7 cellular contexts compared by ENCODE assay signal in the genomic region with DNA sequence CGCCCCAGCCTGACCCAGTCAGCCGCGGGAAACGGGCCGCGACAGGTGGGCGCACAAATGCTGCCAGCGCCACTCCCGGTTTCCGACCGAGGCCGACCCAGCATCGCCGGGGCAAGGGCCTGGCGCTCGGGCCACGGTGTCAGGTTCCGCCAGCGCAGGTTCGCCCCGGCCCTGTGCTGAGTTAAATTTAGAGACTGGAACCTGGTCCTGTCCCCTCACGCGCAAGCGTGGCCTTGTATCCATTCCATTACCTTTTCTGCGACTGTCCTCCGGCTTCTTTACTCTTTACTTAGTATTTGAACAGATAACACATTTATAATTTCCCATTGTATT. TPM values are rescaled to one million over a fixed set of nuclear protein-coding genes. Genes with fewer than 3 reads are reported as not detected.
A peak's percentile ranks its signal among the peaks of the same experiment; 100 is the strongest.
DNase-seq lines count a peak whose midpoint lies in the region; ATAC-seq, FAIRE-seq and TF ChIP-seq lines count a peak whose summit lies in the region.
"Had no signal": no experiment of that assay in that cellular context is flagged by ENCODE, and none has a peak within 500 bp of the region (broad histone marks: within the 10 kb centered on the region; RNA-seq: fewer than 3 reads in every experiment).

No MANE protein-coding gene starts in this region.

- H3K9me3 ChIP-seq in A549 (no peaks in the 10 kb centered on the region), SU-DHL-6 (ENCODE audit: insufficient read depth, low read length) (no peaks in the 10 kb centered on the region), keratinocyte (ENCODE audit: control insufficient read depth, low read depth, low read length) (no peaks in the 10 kb centered on the region)

- H3K4me2 ChIP-seq in A549 (peak overlapping the region; percentile 91), SU-DHL-6 (ENCODE audit: low read depth, low read length, poor library complexity, severe bottlenecking) (peak overlapping the region; percentile 60), keratinocyte (ENCODE audit: control insufficient read depth, extremely low read depth, insufficient read depth, low read depth, low read length) (peak overlapping the region; percentile 83)

- TF ChIP-seq POLR2A in A549 (IDR thresholded peaks at IDR 0.05; ENCODE audit: low read length) = no peak

- TF ChIP-seq RAD21 in A549 (conservative IDR thresholded peaks at IDR 0.05 in 1 of 2, IDR thresholded peaks at IDR 0.05 in 1 of 2) = no peak

- CTCF ChIA-PET in A549 (lab: Yijun Ruan, JAX) = interaction anchor here (1.0 to 3.9 kb wide), 7 partner anchors 11 to 37 kb away, joined by 3 to 36 read pairs (median 9); a partner anchor contains a TSS

- TF ChIP-seq CTCF in A549 (IDR thresholded peaks at IDR 0.05) (no peak), SU-DHL-6 (IDR thresholded peaks at IDR 0.05; ENCODE audit: insufficient read depth, low read length, poor library complexity, severe bottlenecking) (no peak), keratinocyte (optimal IDR thresholded peaks at IDR 0.05 in 1 of 3, IDR thresholded peaks at IDR 0.05 in 1 of 3, conservative IDR thresholded peaks at IDR 0.05 in 1 of 3; ENCODE audit: extremely low read depth in 1 of 3, insufficient read depth in 2 of 3, low read length in 3 of 3) (no peak)

- TF ChIP-seq EP300 in A549 (IDR thresholded peaks at IDR 0.05) = no peak

- WGBS in A549 (ENCODE audit: missing lambda C conversion rate) = 16% methylated on average over 19 of the region's 26 CpGs

- no peak for DNase-seq in A549 (ENCODE audit: low read depth in 1 of 2, low spot score in 1 of 2)
- DNase-seq in keratinocyte (ENCODE audit: low read depth, low spot score) = no peak
- DNase-seq in AG20443 (ENCODE audit: low spot score) = no peak
- no peak for DNase-seq in HK-2 (ENCODE audit: unreplicated experiment)
- DNase-seq: SW 1271 had no signal

- ATAC-seq in A549 = peak; percentile 4 to 14; a peak in 5 of 6 replicates
- ATAC-seq in GM21528 (IDR thresholded peaks at IDR 0.05; ENCODE audit: low FRiP score, unreplicated experiment) = no peak

- peak overlapping the region; percentile 84 for H3K4me3 ChIP-seq in A549
- H3K4me3 ChIP-seq in SU-DHL-6 (ENCODE audit: insufficient read depth, low read length, poor library complexity, severe bottlenecking) = no peak overlapping the region
- peak overlapping the region; percentile 71 to 87 (median 85) for H3K4me3 ChIP-seq in keratinocyte (ENCODE audit: control insufficient read depth in 2 of 3, extremely low read depth in 1 of 3, insufficient read depth in 2 of 3, low read depth in 1 of 3, low read length in 3 of 3)

- FAIRE-seq in A549 (lab: Jason Lieb, UNC) (no peak), keratinocyte (lab: Jason Lieb, UNC) (no peak)

- H3K4me1 ChIP-seq in A549 (peaks cover 15% of the 10 kb centered on the region), keratinocyte (ENCODE audit: control insufficient read depth, extremely low read depth, insufficient read depth, low read length) (peaks cover 19% of the 10 kb centered on the region)

- H3K79me2 ChIP-seq in SU-DHL-6 (ENCODE audit: insufficient read depth, low read length) = no peaks in the 10 kb centered on the region
- H3K79me2 ChIP-seq in keratinocyte (ENCODE audit: control insufficient read depth, insufficient read depth, low read length) = peaks cover 4% of the 10 kb centered on the region

- H4K20me1 ChIP-seq in SU-DHL-6 (ENCODE audit: low read depth, low read length) (no peaks in the 10 kb centered on the region), keratinocyte (ENCODE audit: control insufficient read depth, extremely low read depth, insufficient read depth, low read length) (no peaks in the 10 kb centered on the region)

- no peaks in the 10 kb centered on the region for H3K9me2 ChIP-seq in SU-DHL-6 (replicated peaks; ENCODE audit: insufficient read depth, low read length)

- H3K36me3 ChIP-seq in SU-DHL-6 (ENCODE audit: low read length) (no peaks in the 10 kb centered on the region), keratinocyte (ENCODE audit: control insufficient read depth in 2 of 2, extremely low read depth in 1 of 2, insufficient read depth in 2 of 2, low read length in 2 of 2) (peaks cover 2 to 8% of the 10 kb centered on the region in 2 experiments)

- H3K27me3 ChIP-seq in SU-DHL-6 (ENCODE audit: low read length) (no peaks in the 10 kb centered on the region), keratinocyte (ENCODE audit: control insufficient read depth, extremely low read depth, insufficient read depth, low read length) (no peaks in the 10 kb centered on the region)

- no peaks in the 10 kb centered on the region for H3K9me1 ChIP-seq in keratinocyte (ENCODE audit: control insufficient read depth, extremely low read depth, insufficient read depth, low read length)

- H3K9ac ChIP-seq in SU-DHL-6 (ENCODE audit: low read length) = no peak overlapping the region
- peak overlapping the region; percentile 2 for H3K9ac ChIP-seq in keratinocyte (ENCODE audit: control insufficient read depth, extremely low read depth, insufficient read depth, low read length)

- POLR2A ChIA-PET in A549 (lab: Yijun Ruan, JAX) = interaction anchor here (1.0 to 6.7 kb wide), 5 partner anchors 15 to 32 kb away, joined by 4 to 159 read pairs (median 8); a partner anchor contains a TSS

- dilution Hi-C loops in keratinocyte (cut with MboI; ENCODE audit: extremely low pct_ligation_motif_present, low sequenced_read_pairs) = no loop called here

- H3K27ac ChIP-seq in A549 (peak overlapping the region; percentile 93 to 95), SU-DHL-6 (ENCODE audit: low read depth, low read length) (no peak overlapping the region), keratinocyte (ENCODE audit: control insufficient read depth, insufficient read depth, low read length) (no peak overlapping the region)

- H2AFZ ChIP-seq in SU-DHL-6 (ENCODE audit: low read depth, low read length, severe bottlenecking) = no peak overlapping the region
- peak overlapping the region; percentile 56 for H2AFZ ChIP-seq in keratinocyte (ENCODE audit: control insufficient read depth, low read length)

- H3F3A ChIP-seq in SU-DHL-6 (ENCODE audit: insufficient read depth) = peaks cover 7% of the 10 kb centered on the region

RNA-seq across cellular contexts. Expression of a gene that starts 0.4 kb away (rescaled TPM):
- 20.4 and 30.7 TPM in 2 replicates for polyA plus RNA-seq in A549 (2011; rRNA removed)
- polyA plus RNA-seq in A549 (2012; cell fraction: cytosol; rRNA removed) = 27.2 and 28.7 TPM in 2 replicates
- 20.4 and 25.4 TPM in 2 replicates for polyA plus RNA-seq in A549 (2012; cell fraction: nucleus; rRNA removed)
- polyA plus RNA-seq in A549 (2017; fragmentation: RNase III; extraction: RNeasy Plus Mini Kit Qiagen cat#74134 plus additional on column Dnase treatment) = 21.8 to 23.2 TPM (median 23.1 TPM) in 3 replicates
- polyA minus RNA-seq in A549 (2011; rRNA and poly(A)+ RNA removed) = 5.3 and 5.6 TPM in 2 replicates
- polyA plus RNA-seq in keratinocyte = 21.7 to 27.6 TPM (median 22.4 TPM) in 3 replicates
- 8.8 TPM for polyA plus RNA-seq in keratinocyte (2011; ENCODE audit: low read depth)
- polyA plus RNA-seq in keratinocyte (2011; cell fraction: cytosol; rRNA removed) = 20.1 and 22.0 TPM in 2 replicates
- polyA plus RNA-seq in keratinocyte (2011; cell fraction: nucleus; rRNA removed) = 28.5 and 29.7 TPM in 2 replicates
- polyA plus RNA-seq in keratinocyte (2012; ENCODE audit: low replicate concordance) = 16.7 and 25.6 TPM in 2 replicates
- polyA minus RNA-seq in keratinocyte = 7.2 to 10.6 TPM (median 8.1 TPM) in 3 replicates
- polyA minus RNA-seq in keratinocyte (2011; cell fraction: cytosol; rRNA and poly(A)+ RNA removed) = 15.7 TPM
- 7.7 and 9.9 TPM in 2 replicates for polyA minus RNA-seq in keratinocyte (2011; cell fraction: nucleus; rRNA and poly(A)+ RNA removed)

RNA-seq across cellular contexts. Expression of a gene that starts 17.7 kb away (rescaled TPM):
- polyA plus RNA-seq in A549 (2011; rRNA removed) (17.0 and 22.7 TPM in 2 replicates), A549 (2017; fragmentation: RNase III; extraction: RNeasy Plus Mini Kit Qiagen cat#74134 plus additional on column Dnase treatment) (29.7 to 35.0 TPM (median 32.5 TPM) in 3 replicates), keratinocyte (11.8 to 14.1 TPM (median 13.4 TPM) in 3 replicates)
- 21.6 and 22.2 TPM in 2 replicates for polyA plus RNA-seq in A549 (2012; cell fraction: cytosol; rRNA removed)
- polyA plus RNA-seq in A549 (2012; cell fraction: nucleus; rRNA removed) = 73.3 and 77.6 TPM in 2 replicates
- polyA minus RNA-seq in A549 (2011; rRNA and poly(A)+ RNA removed) = 10.5 and 11.3 TPM in 2 replicates
- 6.8 TPM for polyA plus RNA-seq in keratinocyte (2011; ENCODE audit: low read depth)
- 9.2 and 12.8 TPM in 2 replicates for polyA plus RNA-seq in keratinocyte (2011; cell fraction: cytosol; rRNA removed)
- 40.3 and 44.3 TPM in 2 replicates for polyA plus RNA-seq in keratinocyte (2011; cell fraction: nucleus; rRNA removed)
- polyA plus RNA-seq in keratinocyte (2012; ENCODE audit: low replicate concordance) = 12.2 and 19.8 TPM in 2 replicates
- polyA minus RNA-seq in keratinocyte = 5.2 to 10.3 TPM (median 5.3 TPM) in 3 replicates
- 12.5 TPM for polyA minus RNA-seq in keratinocyte (2011; cell fraction: cytosol; rRNA and poly(A)+ RNA removed)
- 11.0 and 11.1 TPM in 2 replicates for polyA minus RNA-seq in keratinocyte (2011; cell fraction: nucleus; rRNA and poly(A)+ RNA removed)

RNA-seq across cellular contexts. Expression of a gene that starts 38.3 kb away (rescaled TPM):
- polyA plus RNA-seq in A549 (2011; rRNA removed) (3,139 and 4,035 TPM in 2 replicates), A549 (2017; fragmentation: RNase III; extraction: RNeasy Plus Mini Kit Qiagen cat#74134 plus additional on column Dnase treatment) (2,466 to 2,717 TPM (median 2,590 TPM) in 3 replicates), keratinocyte (3,291 to 4,197 TPM (median 3,883 TPM) in 3 replicates)
- polyA plus RNA-seq in A549 (2012; cell fraction: cytosol; rRNA removed) = 4,808 and 5,207 TPM in 2 replicates
- 3,506 and 3,565 TPM in 2 replicates for polyA plus RNA-seq in A549 (2012; cell fraction: nucleus; rRNA removed)
- polyA minus RNA-seq in A549 (2011; rRNA and poly(A)+ RNA removed) = 6,906 and 9,556 TPM in 2 replicates
- polyA plus RNA-seq in keratinocyte (2011; ENCODE audit: low read depth) = 6,866 TPM
- polyA plus RNA-seq in keratinocyte (2011; cell fraction: cytosol; rRNA removed) = 3,208 and 4,094 TPM in 2 replicates
- polyA plus RNA-seq in keratinocyte (2011; cell fraction: nucleus; rRNA removed) = 1,292 and 1,405 TPM in 2 replicates
- polyA plus RNA-seq in keratinocyte (2012; ENCODE audit: low replicate concordance) = 2,997 and 3,266 TPM in 2 replicates
- 6,396 to 10,268 TPM (median 9,173 TPM) in 3 replicates for polyA minus RNA-seq in keratinocyte
- 5,229 TPM for polyA minus RNA-seq in keratinocyte (2011; cell fraction: cytosol; rRNA and poly(A)+ RNA removed)
- polyA minus RNA-seq in keratinocyte (2011; cell fraction: nucleus; rRNA and poly(A)+ RNA removed) = 1,104 and 1,134 TPM in 2 replicates

RNA-seq across cellular contexts. Expression of a gene that starts 55.6 kb away (rescaled TPM):
- polyA plus RNA-seq in A549 (2011; rRNA removed) = 10.9 and 11.1 TPM in 2 replicates
- 4.7 and 5.8 TPM in 2 replicates for polyA plus RNA-seq in A549 (2012; cell fraction: cytosol; rRNA removed)
- 7.5 and 7.7 TPM in 2 replicates for polyA plus RNA-seq in A549 (2012; cell fraction: nucleus; rRNA removed)
- 10.9 to 13.1 TPM (median 12.1 TPM) in 3 replicates for polyA plus RNA-seq in A549 (2017; fragmentation: RNase III; extraction: RNeasy Plus Mini Kit Qiagen cat#74134 plus additional on column Dnase treatment)
- 7.5 and 8.8 TPM in 2 replicates for polyA minus RNA-seq in A549 (2011; rRNA and poly(A)+ RNA removed)
- polyA plus RNA-seq in keratinocyte = 4.3 to 7.7 TPM (median 7.5 TPM) in 3 replicates
- polyA plus RNA-seq in keratinocyte (2011; ENCODE audit: low read depth) = 3.3 TPM
- 2.4 and 3.4 TPM in 2 replicates for polyA plus RNA-seq in keratinocyte (2011; cell fraction: cytosol; rRNA removed)
- polyA plus RNA-seq in keratinocyte (2011; cell fraction: nucleus; rRNA removed) = 20.3 and 23.5 TPM in 2 replicates
- polyA plus RNA-seq in keratinocyte (2012; ENCODE audit: low replicate concordance) = 4.2 and 5.7 TPM in 2 replicates
- polyA minus RNA-seq in keratinocyte = 1.9 to 12.9 TPM (median 3.9 TPM) in 3 replicates
- polyA minus RNA-seq in keratinocyte (2011; cell fraction: cytosol; rRNA and poly(A)+ RNA removed) = 5.4 TPM
- 3.5 and 7.0 TPM in 2 replicates for polyA minus RNA-seq in keratinocyte (2011; cell fraction: nucleus; rRNA and poly(A)+ RNA removed)

RNA-seq across cellular contexts. Expression of a gene that starts 58.0 kb away (rescaled TPM):
- polyA plus RNA-seq in A549 (2011; rRNA removed) (not detected in 2 replicates), A549 (2017; fragmentation: RNase III; extraction: RNeasy Plus Mini Kit Qiagen cat#74134 plus additional on column Dnase treatment) (not detected in 3 replicates), keratinocyte (not detected in 3 replicates)
- not detected in 2 replicates for polyA plus RNA-seq in A549 (2012; cell fraction: cytosol; rRNA removed)
- not detected in 2 replicates for polyA plus RNA-seq in A549 (2012; cell fraction: nucleus; rRNA removed)
- polyA minus RNA-seq in A549 (2011; rRNA and poly(A)+ RNA removed) = not detected in 2 replicates
- not detected for polyA plus RNA-seq in keratinocyte (2011; ENCODE audit: low read depth)
- not detected in 2 replicates for polyA plus RNA-seq in keratinocyte (2011; cell fraction: cytosol; rRNA removed)
- polyA plus RNA-seq in keratinocyte (2011; cell fraction: nucleus; rRNA removed) = not detected in 2 replicates
- polyA plus RNA-seq in keratinocyte (2012; ENCODE audit: low replicate concordance) = not detected in 2 replicates
- not detected in 3 replicates for polyA minus RNA-seq in keratinocyte
- not detected for polyA minus RNA-seq in keratinocyte (2011; cell fraction: cytosol; rRNA and poly(A)+ RNA removed)
- not detected in 2 replicates for polyA minus RNA-seq in keratinocyte (2011; cell fraction: nucleus; rRNA and poly(A)+ RNA removed)

Comparison
In these comparisons a context has a peak if more than half of its experiments do, and no peak if none do; other contexts are left out.
1. H3K27ac ChIP-seq: peak in A549 (2 of 2); none in SU-DHL-6 (single experiment) and keratinocyte (single experiment).
2. Peak in every context shown above with its lines, with median percentiles within 50 percentile points of each other: H3K4me2 ChIP-seq.